ENCODE assay signal across 8 cellular contexts in the genomic region with DNA sequence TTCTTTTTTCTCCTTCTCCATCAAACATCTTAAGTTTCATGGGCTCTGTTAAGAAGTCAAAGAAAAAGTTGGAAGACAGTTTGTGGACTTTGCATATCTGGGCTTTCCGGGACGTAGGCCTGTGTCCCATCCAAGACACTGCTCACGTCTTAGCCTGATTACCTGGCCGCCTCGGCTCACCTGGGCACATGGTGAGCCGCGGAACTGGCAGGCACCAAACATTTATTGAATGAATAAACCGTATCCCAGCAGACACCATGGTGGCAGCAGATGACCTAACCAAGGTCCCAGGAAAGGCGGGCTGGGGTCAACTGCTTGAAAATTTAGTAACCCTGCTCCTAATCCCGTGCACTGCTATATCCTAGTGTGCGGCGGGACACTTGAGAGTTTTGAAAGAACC. TPM values are rescaled to one million over a fixed set of nuclear protein-coding genes. Genes with fewer than 3 reads are reported as not detected.
DNase-seq lines count a peak whose midpoint lies in the region; ATAC-seq and TF ChIP-seq lines count a peak whose summit lies in the region.

No MANE protein-coding gene starts in this region.

- intact Hi-C loops in prostate gland (cut with DNase I) = no loop called here

- no peaks in the 10 kb centered on the region for H3K27me3 ChIP-seq in prostate gland (replicated peaks; ENCODE audit: insufficient read depth)

- DNase-seq in SK-N-MC (ENCODE audit: low read depth, low spot score) = no peak
- DNase-seq in fibroblast of mammary gland (ENCODE audit: low read depth) = no peak
- no peak for DNase-seq in prostate gland (ENCODE audit: low spot score)
- no peak for DNase-seq in anterior cingulate cortex (lab: John Stamatoyannopoulos, UW)
- DNase-seq in stimulated activated CD4-positive, alpha-beta T cell treated with anti-CD3 and anti-CD28 coated beads, Interleukin-4, amount 100 ng/mL, for 1 hour = no peak
- no peak for DNase-seq in stimulated activated CD4-positive, alpha-beta T cell treated with anti-CD3 and anti-CD28 coated beads, Interleukin-15, amount 100 ng/mL, for 24 hours

- H3K4me1 ChIP-seq in prostate gland (replicated peaks) = no peaks in the 10 kb centered on the region

- no peak for TF ChIP-seq CTCF in fibroblast of mammary gland (conservative IDR thresholded peaks at IDR 0.05; ENCODE audit: control insufficient read depth, insufficient read depth, low read depth, low read length)
- no peak for TF ChIP-seq CTCF in prostate gland (IDR thresholded peaks at IDR 0.05)

- no peaks in the 10 kb centered on the region for H3K9me3 ChIP-seq in SK-N-MC (ENCODE audit: low read depth, low read length)
- no peaks in the 10 kb centered on the region for H3K9me3 ChIP-seq in prostate gland

- H3K27ac ChIP-seq in SK-N-MC (no peak overlapping the region), prostate gland (peak overlapping the region; percentile 98 to 100)

- H3K9ac ChIP-seq in SK-N-MC (ENCODE audit: insufficient read length) = peak overlapping the region; percentile 78

- no peaks in the 10 kb centered on the region for H3K36me3 ChIP-seq in SK-N-MC (ENCODE audit: insufficient read depth, low read length)
- no peaks in the 10 kb centered on the region for H3K36me3 ChIP-seq in prostate gland

- 42% methylated on average over 12 of the region's 12 CpGs for WGBS in prostate gland

- TF ChIP-seq POLR2A in prostate gland (IDR thresholded peaks at IDR 0.05) = no peak

- peak overlapping the region; percentile 78 for H3K4me3 ChIP-seq in GM08714 (ENCODE audit: low read length)
- peak overlapping the region; percentile 79 for H3K4me3 ChIP-seq in SK-N-MC
- H3K4me3 ChIP-seq in fibroblast of mammary gland (ENCODE audit: control insufficient read depth, low read depth, low read length) = peak overlapping the region; percentile 73
- H3K4me3 ChIP-seq in prostate gland = peak overlapping the region; percentile 69 to 81

- no peak for ATAC-seq in HG03039 (IDR thresholded peaks at IDR 0.05; ENCODE audit: unreplicated experiment)

RNA-seq across cellular contexts. Expression of a gene that starts 35.6 kb away (rescaled TPM):
- 100 to 1,000 TPM; 644 to 900 TPM for total RNA-seq in prostate gland

RNA-seq across cellular contexts. Expression of a gene that starts 37.4 kb away (rescaled TPM):
- 1 to 10 TPM in 1 of 2 donors, under 1 TPM in 1; 0.50 to 1.8 TPM for total RNA-seq in prostate gland
